16 cellular contexts compared by ENCODE assay signal in genomic region chr13:23007430-23007829, GRCh38.
"Had no signal": no experiment of that assay in that cellular context is flagged by ENCODE, and none has a peak within 500 bp of the region (broad histone marks: within the 10 kb centered on the region; RNA-seq: fewer than 3 reads in every experiment).

No MANE protein-coding gene starts in this region.

- H3K27me3 ChIP-seq: ascending aorta, esophagus squamous epithelium, suprapubic skin had no signal

- H3K27ac ChIP-seq: ascending aorta, esophagus squamous epithelium, skin epidermis, suprapubic skin had no signal

- H3K36me3 ChIP-seq: ascending aorta, esophagus squamous epithelium, suprapubic skin had no signal

- DNase-seq: activated CD4-positive, alpha-beta T cell treated with anti-CD3 and anti-CD28 coated beads for 36 hours; activated CD4-positive, alpha-beta T cell treated with anti-CD3 and anti-CD28 coated beads, Interleukin-2, amount 50 U/mL, for 48 hours; activated gamma-delta T cell; cerebellar nuclear complex; effector memory CD8-positive, alpha-beta T cell; esophagus squamous epithelium; foreskin fibroblast; midbrain; naive B cell; retina; stimulated activated naive CD8-positive, alpha-beta T cell treated with anti-CD3 and anti-CD28 coated beads, Interleukin-15, amount 100 ng/mL, for 72 hours; trophoblast cell had no signal

- H3K4me3 ChIP-seq: ascending aorta, esophagus squamous epithelium, lung, skin epidermis, suprapubic skin had no signal

- H3K9me3 ChIP-seq: ascending aorta had no signal

- H3K4me1 ChIP-seq: ascending aorta, esophagus squamous epithelium, suprapubic skin had no signal

- ATAC-seq: activated CD4-positive, alpha-beta T cell treated with anti-CD3 and anti-CD28 coated beads for 36 hours; effector memory CD8-positive, alpha-beta T cell; stimulated activated naive CD8-positive, alpha-beta T cell treated with anti-CD3 and anti-CD28 coated beads, Interleukin-15, amount 100 ng/mL, for 72 hours had no signal
